20 cellular contexts compared by ENCODE assay signal in the genomic region with DNA sequence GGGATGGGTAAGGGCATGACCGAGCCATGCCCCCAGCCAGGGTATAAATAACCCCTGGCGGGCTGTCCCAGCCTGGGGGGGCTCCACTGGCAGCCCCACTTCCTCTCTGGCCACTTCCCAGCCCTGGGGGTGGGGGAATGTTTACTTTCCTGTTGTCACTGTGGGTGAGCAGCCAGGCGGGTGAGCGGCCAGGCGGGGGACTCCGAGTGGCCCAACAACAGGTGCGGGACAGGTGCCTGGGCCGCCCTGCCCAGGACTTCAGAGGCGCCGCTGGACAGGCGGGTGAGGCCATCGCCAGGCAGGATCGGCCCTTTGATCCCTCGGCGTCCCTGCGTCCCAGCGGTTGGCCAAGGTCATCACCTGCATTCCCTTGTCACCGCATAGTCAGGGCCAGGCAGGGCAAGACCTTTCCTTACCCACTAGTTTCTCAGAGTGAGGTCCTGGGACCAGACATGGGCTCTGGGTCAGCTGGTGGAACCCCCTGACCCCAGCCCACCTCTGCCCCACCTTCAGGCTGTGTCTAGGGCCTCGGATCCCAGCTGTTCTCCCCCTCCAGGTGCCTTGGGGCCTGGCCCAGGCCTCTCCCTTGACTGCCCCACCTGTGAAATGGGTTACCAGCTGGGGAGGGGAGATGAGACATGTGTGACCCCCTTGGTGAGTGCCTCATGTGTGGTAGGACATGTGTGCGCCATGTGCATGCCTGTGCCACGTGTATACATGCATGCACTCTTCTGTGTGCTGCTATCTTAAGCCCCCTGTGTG. TPM values are rescaled to one million over a fixed set of nuclear protein-coding genes. Genes with fewer than 3 reads are reported as not detected.
DNase-seq lines count a peak whose midpoint lies in the region; ATAC-seq and TF ChIP-seq lines count a peak whose summit lies in the region.
"Had no signal": no experiment of that assay in that cellular context is flagged by ENCODE, and none has a peak within 500 bp of the region (broad histone marks: within the 10 kb centered on the region; RNA-seq: fewer than 3 reads in every experiment).

No MANE protein-coding gene starts in this region.

- H3K9ac ChIP-seq in colonic mucosa (ENCODE audit: low read depth in 2 of 2, low read length in 2 of 2) (peak overlapping the region in 1 of 2 donors; percentile 58), mucosa of rectum (ENCODE audit: low read depth in 1 of 2, low read length in 2 of 2) (no peak overlapping the region)

- H3K4me1 ChIP-seq in heart left ventricle (peaks cover 19 to 63% (median 52%) of the 10 kb centered on the region in 12 donors), colonic mucosa (peaks cover 17% of the 10 kb centered on the region), mucosa of rectum (ENCODE audit: control insufficient read depth in 2 of 2, insufficient read depth in 2 of 2, low read length in 2 of 2) (peaks cover 31 to 39% of the 10 kb centered on the region in 2 donors), upper lobe of left lung (peaks cover 51 to 80% (median 59%) of the 10 kb centered on the region in 4 donors)

- TF ChIP-seq POLR2A in heart left ventricle (IDR thresholded peaks at IDR 0.05) (no peak), upper lobe of left lung (IDR thresholded peaks at IDR 0.05) (no peak)

- no peak for TF ChIP-seq EP300 in upper lobe of left lung (IDR thresholded peaks at IDR 0.05)

- DNase-seq in heart left ventricle, result no peak
- no peak for DNase-seq in left cardiac atrium
- peak; percentile 78 for DNase-seq in colonic mucosa
- DNase-seq in upper lobe of left lung, result peak in 1 of 2 donors; percentile 86
- no peak for DNase-seq in stimulated activated CD4-positive, alpha-beta T cell treated with anti-CD3 and anti-CD28 coated beads, Interleukin-15, amount 100 ng/mL, for 24 hours
- DNase-seq in stimulated activated CD4-positive, alpha-beta T cell treated with anti-CD3 and anti-CD28 coated beads, Interleukin-4, amount 100 ng/mL, for 1 hour, result no peak
- DNase-seq: activated gamma-delta T cell, anterior cingulate cortex, GF-D8, hypothalamus, NCI-H187, NCI-H446, occipital lobe had no signal

- H3K9me3 ChIP-seq in heart left ventricle (no peaks in the 10 kb centered on the region), colonic mucosa (no peaks in the 10 kb centered on the region), mucosa of rectum (ENCODE audit: control insufficient read depth in 2 of 2, low read length in 2 of 2) (no peaks in the 10 kb centered on the region), upper lobe of left lung (no peaks in the 10 kb centered on the region)

- peak in 1 of 4 donors; percentile 1 for ATAC-seq in heart left ventricle
- no peak for ATAC-seq in left cardiac atrium
- ATAC-seq in upper lobe of left lung (ENCODE audit: low FRiP score in 2 of 2), result no peak
- ATAC-seq in HG02798 (IDR thresholded peaks at IDR 0.05; ENCODE audit: poor library complexity, unreplicated experiment), result no peak

- H3K36me3 ChIP-seq in heart left ventricle (peaks cover 0 to 16% (median 0%) of the 10 kb centered on the region in 9 donors), colonic mucosa (no peaks in the 10 kb centered on the region), mucosa of rectum (ENCODE audit: control insufficient read depth in 2 of 2, insufficient read depth in 2 of 2, low read length in 2 of 2) (peaks cover 0 to 6% of the 10 kb centered on the region in 2 donors), upper lobe of left lung (peaks cover 0 to 31% (median 14%) of the 10 kb centered on the region in 4 donors)

- H3K27me3 ChIP-seq in heart left ventricle (no peaks in the 10 kb centered on the region), colonic mucosa (no peaks in the 10 kb centered on the region), mucosa of rectum (ENCODE audit: control insufficient read depth in 2 of 2, insufficient read depth in 2 of 2, low read length in 2 of 2) (no peaks in the 10 kb centered on the region), upper lobe of left lung (no peaks in the 10 kb centered on the region)

- 51 to 77% (median 65%) methylated on average over 6 to 21 of the region's 21 CpGs for WGBS in heart left ventricle, 4 donors
- WGBS in upper lobe of left lung, 2 donors, result 77 to 80% methylated on average over 1 to 6 of the region's 21 CpGs

- H3K4me3 ChIP-seq in heart left ventricle (no peak overlapping the region), colonic mucosa (no peak overlapping the region), mucosa of rectum (ENCODE audit: low read length in 2 of 2) (no peak overlapping the region), upper lobe of left lung (no peak overlapping the region)
- H3K4me3 ChIP-seq: coronary artery had no signal

- TF ChIP-seq CTCF in heart left ventricle (IDR thresholded peaks at IDR 0.05) (no peak), colonic mucosa (IDR thresholded peaks at IDR 0.05) (no peak), upper lobe of left lung (IDR thresholded peaks at IDR 0.05) (no peak)

- H3K27ac ChIP-seq in heart left ventricle (peak overlapping the region in 11 of 12 donors; percentile 8 to 92 (median 83)), colonic mucosa (peak overlapping the region; percentile 12), mucosa of rectum (ENCODE audit: low read depth in 2 of 2, low read length in 2 of 2) (peak overlapping the region; percentile 57 to 58), upper lobe of left lung (peak overlapping the region; percentile 74 to 89 (median 78))

- intact Hi-C loops in heart left ventricle (cut with DNase I) (loop anchor here in 2 of 10 donors (2.0 to 5.0 kb wide), 2 partner anchors 13 to 49 kb away; no protein-coding TSS in a partner anchor), left cardiac atrium (cut with DNase I) (no loop called here), colonic mucosa (cut with DNase I) (no loop called here)

RNA-seq across cellular contexts. Expression of a gene that starts 16.6 kb away (rescaled TPM):
- total RNA-seq in heart left ventricle (10 to 100 TPM in 6 of 9 donors, 1 to 10 TPM in 3; 6.1 to 94.1 (median 11.3) TPM), left cardiac atrium (10 to 100 TPM; 12.5 to 24.0 TPM), colonic mucosa (10 to 100 TPM; 14.7 to 24.0 TPM), upper lobe of left lung (10 to 100 TPM in 5 of 6 donors, 1 to 10 TPM in 1; 4.2 to 76.0 (median 27.5) TPM)
- 10 to 100 TPM in 1 of 2 donors, 1 to 10 TPM in 1; 9.3 to 23.9 TPM for polyA plus RNA-seq in heart left ventricle

RNA-seq across cellular contexts. Expression of a gene that starts 19.7 kb away (rescaled TPM):
- total RNA-seq in heart left ventricle (under 1 TPM in 1 of 9 donors, not detected in 8; 0.40 TPM), left cardiac atrium (not detected), colonic mucosa (not detected), upper lobe of left lung (under 1 TPM in 2 of 6 donors, not detected in 4; 0.10 to 0.40 TPM)
- polyA plus RNA-seq in heart left ventricle, result not detected
- total RNA-seq: A673, lung microvascular endothelial cell, occipital lobe, OCI-LY7, subcutaneous adipose tissue had no signal

RNA-seq across cellular contexts. Expression of a gene that starts 33.4 kb away (rescaled TPM):
- total RNA-seq in heart left ventricle, result 10 to 100 TPM in 3 of 9 donors, 1 to 10 TPM in 6; 3.6 to 14.8 (median 8.4) TPM
- 1 to 10 TPM; 1.0 to 8.8 TPM for polyA plus RNA-seq in heart left ventricle
- 1 to 10 TPM; 5.2 to 7.7 TPM for total RNA-seq in left cardiac atrium
- under 1 TPM; 0.24 to 0.40 TPM for total RNA-seq in colonic mucosa
- under 1 TPM in 2 of 6 donors, not detected in 4; 0.15 to 0.17 TPM for total RNA-seq in upper lobe of left lung
- total RNA-seq: A673, lung microvascular endothelial cell, OCI-LY7, subcutaneous adipose tissue had no signal

Comparison
In these comparisons a context has a peak if more than half of its experiments do, and no peak if none do; other contexts are left out.
1. H3K27ac ChIP-seq: peak in every context shown above with its lines; median percentile 83 in heart left ventricle; 78 in upper lobe of left lung; 58 in mucosa of rectum; 12 in colonic mucosa.